23 cellular contexts compared by ENCODE assay signal in genomic region chrX:79588233-79588632, GRCh38.
DNase-seq lines count a peak whose midpoint lies in the region; ATAC-seq, FAIRE-seq and TF ChIP-seq lines count a peak whose summit lies in the region.
"Had no signal": no experiment of that assay in that cellular context is flagged by ENCODE, and none has a peak within 500 bp of the region (broad histone marks: within the 10 kb centered on the region; RNA-seq: fewer than 3 reads in every experiment).

No MANE protein-coding gene starts in this region.

- intact Hi-C loops in GM12878 (cut with micrococcal nuclease; ENCODE audit: unreplicated experiment): no loop called here

- DNase-seq in A549 (ENCODE audit: low read depth in 1 of 2, low spot score in 1 of 2): no peak
- no peak for DNase-seq in GM12878 (ENCODE audit: low read depth, low spot score)
- no peak for DNase-seq in activated gamma-delta T cell treated with Interleukin-2 at 50 U/mL for 16 hours
- no peak for DNase-seq in NCI-H2196 (lab: John Stamatoyannopoulos, UW; ENCODE audit: unreplicated experiment)
- DNase-seq: ACHN; BE2C; C1 segment of cervical spinal cord; CD4-positive, alpha-beta memory T cell; CD4-positive, CD25-positive, alpha-beta regulatory T cell; CD8-positive, alpha-beta memory T cell; COR-L47; DMS 273 treated with DMSO at 0.1 percent for 48 hours; DMS153; DMS53; DMS79; DND-41; EL; GDM1 had no signal

- no peaks in the 10 kb centered on the region for H3K79me2 ChIP-seq in GM12878 (ENCODE audit: control insufficient read depth, insufficient read depth, low read length)

- no peaks in the 10 kb centered on the region for H3K9me3 ChIP-seq in A549
- peaks cover 10% of the 10 kb centered on the region for H3K9me3 ChIP-seq in HEK293 (ENCODE audit: control insufficient read depth, insufficient read depth, low read depth, low read length)
- no peaks in the 10 kb centered on the region for H3K9me3 ChIP-seq in GM12878 (replicated peaks; ENCODE audit: control insufficient read depth, insufficient read depth, low read length)
- H3K9me3 ChIP-seq: BE2C, BLaER1 had no signal

- CTCF ChIA-PET in A549 (lab: Yijun Ruan, JAX): no interaction called here
- CTCF ChIA-PET in HEK293 (lab: Yijun Ruan, JAX): no interaction called here
- CTCF ChIA-PET in GM12878 (lab: Yijun Ruan, JAX): no interaction called here

- POLR2A ChIA-PET in A549 (lab: Yijun Ruan, JAX) (no interaction called here), HEK293 (lab: Yijun Ruan, JAX) (no interaction called here), GM12878 (lab: Charles Lee) (no interaction called here)

- H3K27ac ChIP-seq in A549 (no peak overlapping the region), HEK293 (ENCODE audit: extremely low read depth, low read depth, low read length) (no peak overlapping the region), GM12878 (ENCODE audit: control insufficient read depth, insufficient read depth) (no peak overlapping the region)
- H3K27ac ChIP-seq: 22Rv1, BLaER1 had no signal

- no peak overlapping the region for H2AFZ ChIP-seq in GM12878 (ENCODE audit: control insufficient read depth, low read depth, low read length)

- TF ChIP-seq POLR2A in A549 (IDR thresholded peaks at IDR 0.05; ENCODE audit: low read length) (no peak), GM12878 (IDR thresholded peaks at IDR 0.05; ENCODE audit: low read depth, low read length) (no peak)

- H3K27me3 ChIP-seq in GM12878 (replicated peaks in 1 of 2; ENCODE audit: control insufficient read depth in 2 of 2, insufficient read depth in 2 of 2, low read length in 1 of 2): no peaks in the 10 kb centered on the region
- H3K27me3 ChIP-seq: BE2C had no signal

- TF ChIP-seq CTCF in A549 (IDR thresholded peaks at IDR 0.05) (no peak), HEK293 (tag by site-specific recombination; IDR thresholded peaks at IDR 0.05) (no peak), GM12878 (IDR thresholded peaks at IDR 0.05 in 2 of 3, conservative IDR thresholded peaks at IDR 0.05 in 1 of 3; ENCODE audit: control insufficient read depth in 2 of 3, extremely low read depth in 1 of 3, insufficient read depth in 1 of 3, low read depth in 3 of 3, low read length in 3 of 3) (no peak)

- in situ Hi-C loops in GM12878 (cut with MboI): no loop called here

- H3K4me3 ChIP-seq in A549: no peak overlapping the region
- no peak overlapping the region for H3K4me3 ChIP-seq in HEK293 (ENCODE audit: low read depth, low read length)
- H3K4me3 ChIP-seq in GM12878: no peak overlapping the region
- H3K4me3 ChIP-seq: BLaER1 had no signal

- ATAC-seq in A549 (no peak), GM12878 (no peak), GM21360 (IDR thresholded peaks at IDR 0.05; ENCODE audit: unreplicated experiment) (no peak)

- H3K9ac ChIP-seq in GM12878 (ENCODE audit: control insufficient read depth, insufficient read depth, low read length): no peak overlapping the region
- H3K9ac ChIP-seq: BLaER1 had no signal

- TF ChIP-seq EP300 in A549 (IDR thresholded peaks at IDR 0.05) (no peak), GM12878 (IDR thresholded peaks at IDR 0.05; ENCODE audit: borderline replicate concordance in 1 of 2, control insufficient read depth in 1 of 2, low read depth in 2 of 2, low read length in 2 of 2) (no peak)

- H3K4me2 ChIP-seq in A549 (no peak overlapping the region), GM12878 (ENCODE audit: control insufficient read depth, insufficient read depth) (no peak overlapping the region)
- H3K4me2 ChIP-seq: BLaER1 had no signal

- TF ChIP-seq RAD21 in A549 (conservative IDR thresholded peaks at IDR 0.05 in 1 of 2, IDR thresholded peaks at IDR 0.05 in 1 of 2): no peak
- no peak for TF ChIP-seq RAD21 in GM12878 (IDR thresholded peaks at IDR 0.05; ENCODE audit: insufficient read depth, low read depth, low read length)

- RAD21 ChIA-PET in GM12878 (lab: Charles Lee; ENCODE audit: unreplicated experiment): no interaction called here

- H3K4me1 ChIP-seq in A549: no peaks in the 10 kb centered on the region
- no peaks in the 10 kb centered on the region for H3K4me1 ChIP-seq in HEK293 (ENCODE audit: control insufficient read depth, insufficient read depth, low read length)
- H3K4me1 ChIP-seq in GM12878 (ENCODE audit: control insufficient read depth, insufficient read depth, low read length): no peaks in the 10 kb centered on the region
- H3K4me1 ChIP-seq: BE2C, BLaER1 had no signal

- FAIRE-seq in A549 (lab: Jason Lieb, UNC) (peak; percentile 32), GM12878 (lab: Jason Lieb, UNC) (no peak)
- FAIRE-seq: GM12891 had no signal

- H3K36me3 ChIP-seq in HEK293 (ENCODE audit: control insufficient read depth in 2 of 2, insufficient read depth in 1 of 2, low read length in 2 of 2) (no peaks in the 10 kb centered on the region), GM12878 (ENCODE audit: control insufficient read depth in 2 of 2, insufficient read depth in 2 of 2, low read length in 1 of 2) (no peaks in the 10 kb centered on the region)
- H3K36me3 ChIP-seq: BE2C, BLaER1 had no signal

- no TSS peak for BruUV-seq in GM12878 (replicated peaks; lab: Mats Ljungman, UMichigan)

- no peaks in the 10 kb centered on the region for H4K20me1 ChIP-seq in GM12878 (ENCODE audit: control insufficient read depth, insufficient read depth)
- H4K20me1 ChIP-seq: BLaER1 had no signal

- SMC1A ChIA-PET in GM12878 (lab: Charles Lee; ENCODE audit: uncharacterized antibody, unreplicated experiment): no interaction called here

TF ChIP-seq in A549, 52 proteins besides CTCF, POLR2A, EP300 and RAD21:
- TF ChIP-seq ZNF302 (CRISPR knock-in tag; IDR thresholded peaks at IDR 0.05) (no peak), CBX2 (IDR thresholded peaks at IDR 0.05; ENCODE audit: borderline replicate concordance, low read depth) (no peak), EHF (CRISPR knock-in tag; IDR thresholded peaks at IDR 0.05) (no peak), RCOR1 (IDR thresholded peaks at IDR 0.05; ENCODE audit: low read depth, low read length) (no peak)

TF ChIP-seq in HEK293, 187 proteins besides CTCF, POLR2A, EP300 and RAD21:
- TF ChIP-seq ATF2 (tag by site-specific recombination; IDR thresholded peaks at IDR 0.05; ENCODE audit: low read depth) (peak; percentile 78), ZSCAN18 (tag by site-specific recombination; IDR thresholded peaks at IDR 0.05) (no peak), ZNF514 (tag by site-specific recombination; IDR thresholded peaks at IDR 0.05) (no peak), ZSCAN16 (tag by site-specific recombination; IDR thresholded peaks at IDR 0.05) (no peak), ZNF558 (tag by site-specific recombination; IDR thresholded peaks at IDR 0.05) (0 out of 2 replicates have a peak, but pooled peaks have one; percentile 46)

TF ChIP-seq in GM12878, 131 proteins besides CTCF, POLR2A, EP300 and RAD21:
- TF ChIP-seq ATF7 (IDR thresholded peaks at IDR 0.05; ENCODE audit: low read depth) (peak; percentile 59; the same call in 1 of the 2 replicates), MYC (IDR thresholded peaks at IDR 0.05; ENCODE audit: insufficient read depth, insufficient read length, insufficient replicate concordance, low read length, severe bottlenecking) (no peak)
